ENCODE assay signal across 13 cellular contexts in genomic region chr12:108816652-108817335, GRCh38. TPM values are rescaled to one million over a fixed set of nuclear protein-coding genes. Genes with fewer than 3 reads are reported as not detected.
A peak's percentile ranks its signal among the peaks of the same experiment; 100 is the strongest.
DNase-seq lines count a peak whose midpoint lies in the region; ATAC-seq lines count a peak whose summit lies in the region.
"Had no signal": no experiment of that assay in that cellular context is flagged by ENCODE, and none has a peak within 500 bp of the region (broad histone marks: within the 10 kb centered on the region; RNA-seq: fewer than 3 reads in every experiment).

No MANE protein-coding gene starts in this region.

- DNase-seq in NCI-H345 (lab: John Stamatoyannopoulos, UW) (peak; percentile 9), NCI-H345 treated with DMSO at 0.1 percent for 48 hours (lab: John Stamatoyannopoulos, UW; ENCODE audit: unreplicated experiment) (no peak), left colon (peak in 1 of 2 donors; percentile 77), substantia nigra (lab: John Stamatoyannopoulos, UW) (peak in 29 of 49 donors; percentile 11 to 63 (median 36)), NCI-H2029 (lab: John Stamatoyannopoulos, UW) (no peak), SK-N-DZ (ENCODE audit: low spot score) (no peak)
- no peak for DNase-seq in central memory CD8-positive, alpha-beta T cell (ENCODE audit: low spot score in 2 of 2)
- DNase-seq in activated naive CD4-positive, alpha-beta T cell treated with anti-CD3 and anti-CD28 coated beads, Interleukin-2, amount 50 U/mL, for 16 hours = no peak
- DNase-seq: effector CD4-positive, alpha-beta T cell; hippocampal formation; NCI-H2107; OCI-M1; T-helper 9 cell had no signal

- H3K9me3 Mint-ChIP-seq in central memory CD8-positive, alpha-beta T cell = no peaks in the 10 kb centered on the region

- no peak overlapping the region for H3K27ac ChIP-seq in substantia nigra (ENCODE audit: low read depth, low read length, poor library complexity, severe bottlenecking)

- H3K27ac Mint-ChIP-seq in central memory CD8-positive, alpha-beta T cell (ENCODE audit: low read depth) = peak overlapping the region; percentile 1

- peaks cover 19% of the 10 kb centered on the region for H3K4me1 Mint-ChIP-seq in central memory CD8-positive, alpha-beta T cell

- ATAC-seq in central memory CD8-positive, alpha-beta T cell (replicated peaks; ENCODE audit: extremely low read depth, poor library complexity, severe bottlenecking) = no peak
- ATAC-seq in left colon = peak; percentile 94

- no peaks in the 10 kb centered on the region for H3K27me3 Mint-ChIP-seq in central memory CD8-positive, alpha-beta T cell

- intact Hi-C loops in left colon (cut with DNase I, micrococcal nuclease) = no loop called here

- no peak overlapping the region for H3K4me3 Mint-ChIP-seq in central memory CD8-positive, alpha-beta T cell

- peaks cover 23% of the 10 kb centered on the region for H3K36me3 Mint-ChIP-seq in central memory CD8-positive, alpha-beta T cell (ENCODE audit: insufficient read depth)

RNA-seq across cellular contexts. Expression of gene SSH1, which starts 40.6 kb away (rescaled TPM):
- 10 to 100 TPM; 24.6 to 28.2 TPM for total RNA-seq in left colon
- polyA plus RNA-seq in SK-N-DZ (2014; cell fraction: cytosol; rRNA removed) = 3.6 and 3.7 TPM in 2 replicates
- 2.5 and 4.4 TPM in 2 replicates for polyA plus RNA-seq in SK-N-DZ (2014; cell fraction: nucleus; rRNA removed)

Comparison
In these comparisons a context has a peak if more than half of its experiments do, and no peak if none do; other contexts are left out.
1. DNase-seq: peak in NCI-H345 (single experiment) and substantia nigra (29 of 49); none in NCI-H345 treated with DMSO at 0.1 percent for 48 hours (single experiment), central memory CD8-positive, alpha-beta T cell (0 of 2), NCI-H2029 (single experiment), SK-N-DZ (single experiment) and activated naive CD4-positive, alpha-beta T cell treated with anti-CD3 and anti-CD28 coated beads, Interleukin-2, amount 50 U/mL, for 16 hours (single experiment).